In the genomic region with DNA sequence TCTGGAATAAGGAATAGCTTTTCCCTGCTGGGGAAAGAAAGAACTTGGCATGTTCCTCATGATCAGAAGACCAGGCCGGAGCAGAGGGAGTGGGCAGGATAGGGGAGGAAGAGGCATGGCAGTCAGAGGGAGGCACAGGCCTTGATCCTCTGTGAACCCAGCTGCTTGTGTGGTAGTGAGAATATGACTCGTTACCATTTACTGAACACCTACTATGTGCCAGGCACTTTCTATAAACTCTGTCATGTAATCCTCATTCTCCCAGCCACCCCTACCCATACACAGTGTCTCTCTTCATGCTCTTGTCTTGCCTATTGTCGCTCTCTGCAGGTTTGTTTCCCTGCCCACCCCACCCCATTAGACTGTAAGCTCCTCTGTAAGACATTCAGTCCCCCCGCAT, we compare ENCODE assay signal across 22 cellular contexts.
"Had no signal": no experiment of that assay in that cellular context is flagged by ENCODE, and none has a peak within 500 bp of the region (broad histone marks: within the 10 kb centered on the region; RNA-seq: fewer than 3 reads in every experiment).

No MANE protein-coding gene starts in this region.

- FAIRE-seq: small intestine had no signal

- H3K4me1 ChIP-seq: right lobe of liver had no signal

- H3K27me3 ChIP-seq: gastrocnemius medialis, right lobe of liver had no signal

- H3K27ac ChIP-seq: left ventricle myocardium inferior, right lobe of liver, tibial nerve, VCaP had no signal

- H3K9me3 ChIP-seq: gastrocnemius medialis, left ventricle myocardium inferior, right lobe of liver, suprapubic skin, tibial nerve had no signal

- DNase-seq: activated CD4-positive, alpha-beta T cell treated with anti-CD3 and anti-CD28 coated beads, Interleukin-2, amount 10 ng/mL, durations not matched to agents 7 days and 5 days; activated CD4-positive, CD25-positive, alpha-beta regulatory T cell treated with anti-CD3 and anti-CD28 coated beads, Interleukin-2, amount 50 U/mL, for 72 hours; activated CD8-positive, alpha-beta memory T cell treated with anti-CD3 and anti-CD28 coated beads, Interleukin-2, amount 10 ng/mL, durations not matched to agents 7 days and 5 days; activated CD8-positive, alpha-beta T cell treated with anti-CD3 and anti-CD28 coated beads for 36 hours; activated effector memory CD4-positive, alpha-beta T cell treated with anti-CD3 and anti-CD28 coated beads, Interleukin-2, amount 50 U/mL, for 16 hours; activated naive CD4-positive, alpha-beta T cell treated with anti-CD3 and anti-CD28 coated beads, Interleukin-2, amount 10 ng/mL, durations not matched to agents 7 days and 5 days; activated T-cell treated with anti-CD3 and anti-CD28 coated beads for 4 hours; caudate nucleus; effector CD4-positive, alpha-beta T cell; gastrocnemius medialis; hypothalamus; left ventricle myocardium inferior; nephron progenitor cell; occipital lobe; right lobe of liver; small intestine; stimulated activated CD4-positive, alpha-beta T cell treated with anti-CD3 and anti-CD28 coated beads, Interleukin-2, amount 100 ng/mL, for 24 hours; stimulated activated naive CD8-positive, alpha-beta T cell treated with anti-CD3 and anti-CD28 coated beads, Interleukin-15, amount 100 ng/mL, for 72 hours had no signal

- ATAC-seq: activated CD8-positive, alpha-beta memory T cell treated with anti-CD3 and anti-CD28 coated beads, Interleukin-2, amount 10 ng/mL, durations not matched to agents 7 days and 5 days; activated CD8-positive, alpha-beta T cell treated with anti-CD3 and anti-CD28 coated beads for 36 hours; gastrocnemius medialis; stimulated activated effector memory CD8-positive, alpha-beta T cell treated with anti-CD3 and anti-CD28 coated beads, Interleukin-12 subunit alpha, Interleukin-12 subunit beta, amount 100 ng/mL, for 72 hours; stimulated activated naive CD8-positive, alpha-beta T cell treated with anti-CD3 and anti-CD28 coated beads, Interleukin-15, amount 100 ng/mL, for 72 hours had no signal

- H3K4me3 ChIP-seq: gastrocnemius medialis, left ventricle myocardium inferior, right lobe of liver, suprapubic skin, tibial nerve had no signal

- H3K36me3 ChIP-seq: gastrocnemius medialis, left ventricle myocardium inferior, right lobe of liver, suprapubic skin, tibial nerve had no signal
